In genomic region chr7:92178928-92179373, GRCh38 we compare ENCODE assay signal across 1 cellular context.
TF ChIP-seq lines count a peak whose summit lies in the region.

Gene LRRD1, minus strand, starts transcription at chr7:92179142. Its CDS starts 13,940 bp downstream, at chr7:92165202.

TF ChIP-seq in HepG2, 621 proteins besides CTCF, POLR2A, EP300 and RAD21 (continued from another document and continues in another):
- no peak for TF ChIP-seq PREB (CRISPR knock-in tag; IDR thresholded peaks at IDR 0.05)
- no peak for TF ChIP-seq BHLHE40 (IDR thresholded peaks at IDR 0.05; ENCODE audit: low read length)
- TF ChIP-seq HOXA5 (CRISPR knock-in tag; IDR thresholded peaks at IDR 0.05): peak; percentile 50; the same call in 1 of the 2 replicates
- TF ChIP-seq ZNF879 (CRISPR knock-in tag; IDR thresholded peaks at IDR 0.05): no peak
- TF ChIP-seq RBFOX2 (IDR thresholded peaks at IDR 0.05; ENCODE audit: low read depth, low read length): peak; percentile 55; the same call in 1 of the 2 replicates
- TF ChIP-seq LRRFIP1 (CRISPR knock-in tag; conservative IDR thresholded peaks at IDR 0.05): no peak
- 0 out of 2 replicates have a peak, but pooled peaks have one; percentile 34 for TF ChIP-seq RCOR2 (CRISPR knock-in tag; IDR thresholded peaks at IDR 0.05)
- TF ChIP-seq NFAT5 (CRISPR knock-in tag; IDR thresholded peaks at IDR 0.05): peak; percentile 70; the same call in 1 of the 2 replicates
- TF ChIP-seq IRF9 (CRISPR knock-in tag; IDR thresholded peaks at IDR 0.05; ENCODE audit: borderline replicate concordance): peak; percentile 40; the same call in 1 of the 2 replicates
- TF ChIP-seq POGZ (CRISPR knock-in tag; IDR thresholded peaks at IDR 0.05): peak; percentile 68; the same call in 1 of the 2 replicates
- no peak for TF ChIP-seq KDM5A (IDR thresholded peaks at IDR 0.05; ENCODE audit: borderline replicate concordance, low read length)
- no peak for TF ChIP-seq ZBTB40 (IDR thresholded peaks at IDR 0.05)
- 0 out of 2 replicates have a peak, but pooled peaks have one; percentile 26 for TF ChIP-seq ZBTB40 (CRISPR knock-in tag; IDR thresholded peaks at IDR 0.05)
- peak; percentile 75 for TF ChIP-seq KAT8 (CRISPR knock-in tag; IDR thresholded peaks at IDR 0.05)
- TF ChIP-seq ZNF260 (CRISPR knock-in tag; IDR thresholded peaks at IDR 0.05; ENCODE audit: borderline replicate concordance, low read depth): no peak
- peak; percentile 80 for TF ChIP-seq ZBED4 (CRISPR knock-in tag; IDR thresholded peaks at IDR 0.05; ENCODE audit: borderline replicate concordance)
- TF ChIP-seq NR2F6 (IDR thresholded peaks at IDR 0.05): no peak
- TF ChIP-seq NR2F6 (CRISPR knock-in tag; IDR thresholded peaks at IDR 0.05): peak; percentile 39; the same call in 1 of the 2 replicates
- 0 out of 2 replicates have a peak, but pooled peaks have one; percentile 48 for TF ChIP-seq ZNF784 (CRISPR knock-in tag; IDR thresholded peaks at IDR 0.05; ENCODE audit: borderline replicate concordance)
- no peak for TF ChIP-seq RFXANK (CRISPR knock-in tag; IDR thresholded peaks at IDR 0.05)
- peak; percentile 95 for TF ChIP-seq ZFY (CRISPR knock-in tag; IDR thresholded peaks at IDR 0.05)
- peak; percentile 31; the same call in 1 of the 2 replicates for TF ChIP-seq ZNF788 (CRISPR knock-in tag; IDR thresholded peaks at IDR 0.05; ENCODE audit: borderline replicate concordance)
- TF ChIP-seq SIN3A (IDR thresholded peaks at IDR 0.05; ENCODE audit: borderline replicate concordance, low read depth, low read length): no peak
- TF ChIP-seq ZNF501 (CRISPR knock-in tag; IDR thresholded peaks at IDR 0.05): peak; percentile 72; the same call in 1 of the 2 replicates
- TF ChIP-seq ZFP62 (CRISPR knock-in tag; IDR thresholded peaks at IDR 0.05): no peak
- TF ChIP-seq MXD3 (CRISPR knock-in tag; IDR thresholded peaks at IDR 0.05): peak; percentile 59; the same call in 1 of the 2 replicates
- TF ChIP-seq CENPX (CRISPR knock-in tag; IDR thresholded peaks at IDR 0.05): no peak
- 0 out of 2 replicates have a peak, but pooled peaks have one; percentile 56 for TF ChIP-seq THAP7 (CRISPR knock-in tag; IDR thresholded peaks at IDR 0.05)
